ENCODE assay signal across 14 cellular contexts in the genomic region with DNA sequence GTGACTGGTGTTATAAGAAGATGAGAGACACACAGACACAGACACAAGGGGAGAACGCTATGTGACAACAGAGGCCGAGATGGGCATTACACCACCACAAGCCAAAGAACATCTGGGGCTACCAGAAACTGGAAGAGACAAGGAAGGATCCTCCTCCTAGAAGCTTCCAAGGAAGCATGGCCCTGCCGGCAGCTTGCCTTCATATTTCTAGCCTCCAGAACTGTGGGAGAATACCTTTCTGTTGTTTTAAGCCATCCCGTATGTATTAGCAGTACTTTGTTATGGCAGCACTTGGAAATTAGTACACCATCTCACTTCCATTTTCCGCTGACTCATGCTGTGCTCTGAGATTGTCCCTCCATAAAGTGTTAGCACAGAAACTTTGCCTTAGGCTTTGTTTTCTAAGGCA. TPM values are rescaled to one million over a fixed set of nuclear protein-coding genes. Genes with fewer than 3 reads are reported as not detected.
DNase-seq lines count a peak whose midpoint lies in the region; ATAC-seq, FAIRE-seq and TF ChIP-seq lines count a peak whose summit lies in the region.
"Had no signal": no experiment of that assay in that cellular context is flagged by ENCODE, and none has a peak within 500 bp of the region (broad histone marks: within the 10 kb centered on the region; RNA-seq: fewer than 3 reads in every experiment).

No MANE protein-coding gene starts in this region.

- intact Hi-C loops in PC-9 (cut with micrococcal nuclease; ENCODE audit: unreplicated experiment): no loop called here

- FAIRE-seq in A549 (lab: Jason Lieb, UNC) (peak; percentile 76), GM18507 (lab: Jason Lieb, UNC) (peak; percentile 33)

- no peaks in the 10 kb centered on the region for H3K9me2 ChIP-seq in PC-9 (ENCODE audit: insufficient read depth)
- H3K9me2 ChIP-seq: SK-N-SH had no signal

- H4K20me1 ChIP-seq in PC-9 (ENCODE audit: insufficient read depth): no peaks in the 10 kb centered on the region
- H4K20me1 ChIP-seq in fibroblast of lung (ENCODE audit: control insufficient read depth, extremely low read depth, insufficient read depth, low read length): no peaks in the 10 kb centered on the region
- H4K20me1 ChIP-seq: BLaER1 had no signal

- TF ChIP-seq EP300 in A549 (IDR thresholded peaks at IDR 0.05): no peak

- TF ChIP-seq CTCF in A549 (IDR thresholded peaks at IDR 0.05) (no peak), PC-9 (conservative IDR thresholded peaks at IDR 0.05) (no peak), fibroblast of lung (conservative IDR thresholded peaks at IDR 0.05 in 1 of 2, IDR thresholded peaks at IDR 0.05 in 1 of 2; ENCODE audit: low read depth in 1 of 2, low read length in 2 of 2) (no peak)

- H3K27me3 ChIP-seq in PC-9 (ENCODE audit: insufficient read depth, low read depth) (no peaks in the 10 kb centered on the region), fibroblast of lung (ENCODE audit: control insufficient read depth, insufficient read depth, low read length) (no peaks in the 10 kb centered on the region)
- H3K27me3 ChIP-seq: BLaER1, gastrocnemius medialis had no signal

- peaks cover 10% of the 10 kb centered on the region for H3K4me1 ChIP-seq in A549
- 0 out of 2 replicates have a peak, but pooled peaks cover 8% of the 10 kb centered on the region for H3K4me1 ChIP-seq in PC-9 (replicated peaks; ENCODE audit: insufficient read depth)
- no peaks in the 10 kb centered on the region for H3K4me1 ChIP-seq in fibroblast of lung (ENCODE audit: control insufficient read depth, extremely low read depth, insufficient read depth, low read length)
- H3K4me1 ChIP-seq: BLaER1, gastrocnemius medialis had no signal

- BruUV-seq in PC-9 (replicated peaks; lab: Mats Ljungman, UMichigan): no TSS peak

- H3K79me2 ChIP-seq in PC-9 (ENCODE audit: low read depth) (no peaks in the 10 kb centered on the region), fibroblast of lung (ENCODE audit: control insufficient read depth, insufficient read depth, low read length) (no peaks in the 10 kb centered on the region)

- ATAC-seq in A549 (peak; percentile 54 to 79; a peak in 4 of 6 replicates), HG02840 (IDR thresholded peaks at IDR 0.05; ENCODE audit: low FRiP score, unreplicated experiment) (no peak), GM18870 (IDR thresholded peaks at IDR 0.05; ENCODE audit: unreplicated experiment) (no peak), GM21737 (IDR thresholded peaks at IDR 0.05; ENCODE audit: unreplicated experiment) (no peak)
- ATAC-seq: gastrocnemius medialis, left cardiac atrium had no signal

- peak overlapping the region; percentile 68 to 78 for H3K27ac ChIP-seq in A549
- H3K27ac ChIP-seq in PC-9: no peak overlapping the region
- H3K27ac ChIP-seq in fibroblast of lung (ENCODE audit: insufficient read depth, low read length): no peak overlapping the region
- H3K27ac ChIP-seq: BLaER1, gastrocnemius medialis had no signal

- H3K4me2 ChIP-seq in A549 (peak overlapping the region; percentile 3; the same call in 1 of the 3 replicates), PC-9 (no peak overlapping the region), fibroblast of lung (ENCODE audit: extremely low read depth, insufficient read depth, low read length) (no peak overlapping the region)
- H3K4me2 ChIP-seq: BLaER1, SK-N-SH had no signal

- DNase-seq in A549 (ENCODE audit: low read depth in 1 of 2, low spot score in 1 of 2) (peak in 1 of 2 experiments; percentile 45), GM18507 (ENCODE audit: extremely low spot score, insufficient read length, low read depth) (no peak), PC-9 (no peak), fibroblast of lung (ENCODE audit: low read depth in 2 of 2) (peak in 1 of 2 donors; percentile 33), C1 segment of cervical spinal cord (lab: John Stamatoyannopoulos, UW) (no peak)
- DNase-seq: activated gamma-delta T cell, gastrocnemius medialis, left cardiac atrium, nucleus accumbens, SK-N-SH had no signal

- no peak overlapping the region for H3K4me3 ChIP-seq in A549
- H3K4me3 ChIP-seq in PC-9: no peak overlapping the region
- H3K4me3 ChIP-seq in fibroblast of lung (replicated peaks in 1 of 4; ENCODE audit: control extremely low read depth in 1 of 4, insufficient read depth in 1 of 4, low read depth in 3 of 4, low read length in 4 of 4): no peak overlapping the region
- H3K4me3 ChIP-seq: BLaER1, gastrocnemius medialis had no signal

- H3K36me3 ChIP-seq in PC-9 (ENCODE audit: low read depth) (no peaks in the 10 kb centered on the region), fibroblast of lung (ENCODE audit: control insufficient read depth, insufficient read depth, low read length) (no peaks in the 10 kb centered on the region)
- H3K36me3 ChIP-seq: BLaER1, gastrocnemius medialis had no signal

- H3K9me3 ChIP-seq in A549 (no peaks in the 10 kb centered on the region), PC-9 (ENCODE audit: insufficient read depth, low read depth) (no peaks in the 10 kb centered on the region), fibroblast of lung (ENCODE audit: control insufficient read depth, insufficient read depth, low read depth, low read length) (no peaks in the 10 kb centered on the region)
- H3K9me3 ChIP-seq: gastrocnemius medialis had no signal

- H3F3A ChIP-seq in PC-9 (ENCODE audit: insufficient read depth, low read depth): no peaks in the 10 kb centered on the region

- 84% methylated on average over 5 of the region's 5 CpGs for WGBS in A549 (ENCODE audit: missing lambda C conversion rate)

- no peak overlapping the region for H3K9ac ChIP-seq in fibroblast of lung (ENCODE audit: insufficient read depth, low read length)
- H3K9ac ChIP-seq: BLaER1, SK-N-SH had no signal

- CTCF ChIA-PET in A549 (lab: Yijun Ruan, JAX): interaction anchor here (0.7 to 0.9 kb wide), 2 partner anchors 25 to 102 kb away, joined by 3 read pairs; no protein-coding TSS in a partner anchor
- CTCF ChIA-PET in PC-9 (lab: Charles Lee): no interaction called here

- POLR2A ChIA-PET in A549 (lab: Yijun Ruan, JAX): no interaction called here
- POLR2A ChIA-PET in PC-9 (lab: Charles Lee; ENCODE audit: unreplicated experiment): no interaction called here

- no peak for TF ChIP-seq POLR2A in A549 (IDR thresholded peaks at IDR 0.05; ENCODE audit: low read length)

- no peak for TF ChIP-seq RAD21 in A549 (conservative IDR thresholded peaks at IDR 0.05 in 1 of 2, IDR thresholded peaks at IDR 0.05 in 1 of 2)

- peak overlapping the region; percentile 68; the same call in 1 of the 2 replicates for H2AFZ ChIP-seq in PC-9
- H2AFZ ChIP-seq in fibroblast of lung (ENCODE audit: low read length): peak overlapping the region; percentile 59

TF ChIP-seq in A549, 52 proteins besides CTCF, POLR2A, EP300 and RAD21:
- TF ChIP-seq EHF (CRISPR knock-in tag; IDR thresholded peaks at IDR 0.05) (no peak), KDM5A (IDR thresholded peaks at IDR 0.05) (no peak), FOSL2 (IDR thresholded peaks at IDR 0.05) (no peak), FOSL2 (CRISPR knock-in tag; IDR thresholded peaks at IDR 0.05) (0 out of 2 replicates have a peak, but pooled peaks have one; percentile 16), NFE2L2 (conservative IDR thresholded peaks at IDR 0.05; ENCODE audit: low read length) (peak; percentile 92), MAFK (IDR thresholded peaks at IDR 0.05; ENCODE audit: partially characterized antibody) (peak; percentile 99)
TF ChIP-seq in A549: peak in this region for 3.

RNA-seq across cellular contexts. Expression of gene CA12, which starts 38.7 kb away (rescaled TPM):
- polyA plus RNA-seq in A549 (2011; rRNA removed) (323 and 389 TPM in 2 replicates), A549 (2017; fragmentation: RNase III; extraction: RNeasy Plus Mini Kit Qiagen cat#74134 plus additional on column Dnase treatment) (122 to 129 TPM (median 126 TPM) in 3 replicates), fibroblast of lung (30.6 and 42.3 TPM in 2 replicates)
- polyA plus RNA-seq in A549 (2012; cell fraction: cytosol; rRNA removed): 126 and 167 TPM in 2 replicates
- polyA plus RNA-seq in A549 (2012; cell fraction: nucleus; rRNA removed): 155 and 181 TPM in 2 replicates
- polyA minus RNA-seq in A549 (2011; rRNA and poly(A)+ RNA removed): 186 and 245 TPM in 2 replicates
- total RNA-seq in PC-9 (2021) (3.8 and 4.6 TPM in 2 replicates), fibroblast of lung (41.9 and 48.4 TPM in 2 replicates)
- 23.2 and 31.1 TPM in 2 replicates for polyA plus RNA-seq in fibroblast of lung (2012)
- 18.2 and 22.0 TPM in 2 replicates for polyA minus RNA-seq in fibroblast of lung (ENCODE audit: low replicate concordance)

Comparison
In these comparisons a context has a peak if more than half of its experiments do, and no peak if none do; other contexts are left out.
1. ATAC-seq: peak in A549 (2 of 2); none in HG02840 (single experiment), GM18870 (single experiment) and GM21737 (single experiment).
2. H3K27ac ChIP-seq: peak in A549 (2 of 2); none in PC-9 (single experiment) and fibroblast of lung (single experiment).